Comparison of ENCODE assay signal across 19 cellular contexts in the genomic region with DNA sequence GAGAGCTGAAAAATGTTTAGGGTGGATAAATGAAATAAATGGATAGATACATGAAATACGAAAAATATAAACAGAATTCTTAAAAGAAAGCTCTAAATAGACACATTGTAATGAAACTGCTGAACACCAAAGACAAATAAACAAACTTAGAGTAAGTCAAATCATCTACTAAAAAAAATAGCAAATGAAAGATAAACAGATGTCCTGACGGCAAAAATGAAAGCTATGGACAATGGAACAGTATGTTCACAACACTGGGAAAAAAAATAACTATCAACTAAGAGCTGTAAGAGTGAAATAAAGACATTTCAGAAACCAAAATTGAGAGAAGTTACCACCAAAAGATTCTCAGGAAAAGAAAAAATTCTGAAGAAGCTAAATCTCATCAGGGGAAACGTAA.
DNase-seq lines count a peak whose midpoint lies in the region; ATAC-seq and TF ChIP-seq lines count a peak whose summit lies in the region.
"Had no signal": no experiment of that assay in that cellular context is flagged by ENCODE, and none has a peak within 500 bp of the region (broad histone marks: within the 10 kb centered on the region; RNA-seq: fewer than 3 reads in every experiment).

No MANE protein-coding gene starts in this region.

- no peaks in the 10 kb centered on the region for H3K9me3 Mint-ChIP-seq in CD8-positive, alpha-beta T cell
- no peaks in the 10 kb centered on the region for H3K9me3 Mint-ChIP-seq in naive thymus-derived CD4-positive, alpha-beta T cell

- intact Hi-C loops in CD8-positive, alpha-beta T cell (cut with DNase I, micrococcal nuclease) = no loop called here
- intact Hi-C loops in dorsolateral prefrontal cortex (cut with DNase I) = no loop called here
- intact Hi-C loops in naive thymus-derived CD4-positive, alpha-beta T cell (cut with micrococcal nuclease) = no loop called here

- no peaks in the 10 kb centered on the region for H3K9me3 ChIP-seq in CD8-positive, alpha-beta T cell (ENCODE audit: low read length)
- no peaks in the 10 kb centered on the region for H3K9me3 ChIP-seq in adipocyte (ENCODE audit: control insufficient read depth, low read length)
- no peaks in the 10 kb centered on the region for H3K9me3 ChIP-seq in naive thymus-derived CD4-positive, alpha-beta T cell (ENCODE audit: control insufficient read depth in 2 of 3, low read length in 3 of 3)
- H3K9me3 ChIP-seq: A549, BE2C, Caco-2 had no signal

- no peak overlapping the region for H3K27ac ChIP-seq in CD8-positive, alpha-beta T cell (ENCODE audit: low read depth, low read length)
- H3K27ac ChIP-seq in dorsolateral prefrontal cortex = peak overlapping the region in 44 of 59 donors; percentile 2 to 99 (median 63)
- H3K27ac ChIP-seq in naive thymus-derived CD4-positive, alpha-beta T cell (ENCODE audit: low read depth, low read length) = no peak overlapping the region
- H3K27ac ChIP-seq: A549, RWPE1 had no signal

- H3K4me1 ChIP-seq in CD8-positive, alpha-beta T cell (ENCODE audit: insufficient read depth, low read length) = peaks cover 13% of the 10 kb centered on the region
- H3K4me1 ChIP-seq in adipocyte (ENCODE audit: control insufficient read depth, insufficient read depth, low read length) = peaks cover 5% of the 10 kb centered on the region
- H3K4me1 ChIP-seq in naive thymus-derived CD4-positive, alpha-beta T cell (ENCODE audit: control insufficient read depth in 2 of 2, insufficient read depth in 2 of 2, low read length in 2 of 2) = peaks cover 8 to 10% of the 10 kb centered on the region in 2 donors
- H3K4me1 ChIP-seq: BE2C, Caco-2 had no signal

- DNase-seq in CD8-positive, alpha-beta T cell = no peak
- DNase-seq in adipocyte (ENCODE audit: low read depth) (peak; percentile 49), dorsolateral prefrontal cortex (no peak), lung microvascular endothelial cell (ENCODE audit: low read depth in 2 of 2) (peak; percentile 31 to 45), COLO668 (lab: John Stamatoyannopoulos, UW; ENCODE audit: unreplicated experiment) (no peak)
- no peak for DNase-seq in naive thymus-derived CD4-positive, alpha-beta T cell
- DNase-seq: BE2C; Caco-2; DND-41; NCI-H1105 treated with DMSO at 0.1 percent for 48 hours; NCI-H2029 treated with DMSO at 0.1 percent for 48 hours; NCI-H226; NCI-H510A treated with DMSO at 0.1 percent for 48 hours; NCI-H774; NK-92 treated with Interleukin-12 subunit alpha and Interleukin-12 subunit beta, amount 100 ng/mL, for 24 hours; SHP77 treated with DMSO at 0.1 percent for 48 hours had no signal

- H3K4me3 ChIP-seq in CD8-positive, alpha-beta T cell (ENCODE audit: low read depth, low read length) = no peak overlapping the region
- H3K4me3 ChIP-seq in adipocyte (ENCODE audit: low read length) (no peak overlapping the region), dorsolateral prefrontal cortex (peak overlapping the region in 8 of 59 donors; percentile 1 to 18 (median 6))
- no peak overlapping the region for H3K4me3 ChIP-seq in naive thymus-derived CD4-positive, alpha-beta T cell (ENCODE audit: low read length)
- H3K4me3 ChIP-seq: A549 had no signal

- no peaks in the 10 kb centered on the region for H3K27me3 Mint-ChIP-seq in CD8-positive, alpha-beta T cell (ENCODE audit: low read depth)
- H3K27me3 Mint-ChIP-seq in naive thymus-derived CD4-positive, alpha-beta T cell = no peaks in the 10 kb centered on the region

- peaks cover 33% of the 10 kb centered on the region for H3K36me3 Mint-ChIP-seq in CD8-positive, alpha-beta T cell
- peaks cover 9 to 42% (median 19%) of the 10 kb centered on the region in 5 donors for H3K36me3 Mint-ChIP-seq in naive thymus-derived CD4-positive, alpha-beta T cell

- no peak for ATAC-seq in CD8-positive, alpha-beta T cell
- no peak for ATAC-seq in GM19395 (IDR thresholded peaks at IDR 0.05; ENCODE audit: unreplicated experiment)
- no peak for ATAC-seq in naive thymus-derived CD4-positive, alpha-beta T cell
- ATAC-seq: A549 had no signal

- H3K27me3 ChIP-seq in CD8-positive, alpha-beta T cell (ENCODE audit: insufficient read depth, low read length) = no peaks in the 10 kb centered on the region
- H3K27me3 ChIP-seq in adipocyte (replicated peaks; ENCODE audit: control insufficient read depth, insufficient read depth, low read length) (no peaks in the 10 kb centered on the region), dorsolateral prefrontal cortex (no peaks in the 10 kb centered on the region)
- H3K27me3 ChIP-seq in naive thymus-derived CD4-positive, alpha-beta T cell (ENCODE audit: control insufficient read depth in 2 of 2, insufficient read depth in 2 of 2, low read length in 2 of 2) = no peaks in the 10 kb centered on the region
- H3K27me3 ChIP-seq: BE2C had no signal

- no peak overlapping the region for H3K4me3 Mint-ChIP-seq in CD8-positive, alpha-beta T cell
- H3K4me3 Mint-ChIP-seq in naive thymus-derived CD4-positive, alpha-beta T cell = no peak overlapping the region

- H3K4me1 Mint-ChIP-seq in CD8-positive, alpha-beta T cell (ENCODE audit: low read depth) = peaks cover 43% of the 10 kb centered on the region
- peaks cover 7 to 77% (median 60%) of the 10 kb centered on the region in 7 donors for H3K4me1 Mint-ChIP-seq in naive thymus-derived CD4-positive, alpha-beta T cell

- POLR2A ChIA-PET in CD8-positive, alpha-beta T cell (lab: Charles Lee) = no interaction called here
- POLR2A ChIA-PET in naive thymus-derived CD4-positive, alpha-beta T cell (lab: Charles Lee) = no interaction called here

- H3K9ac ChIP-seq in adipocyte (ENCODE audit: low read length) = no peak overlapping the region

- CTCF ChIA-PET in CD8-positive, alpha-beta T cell (lab: Charles Lee) = interaction anchor here (0.9 kb wide), 1 partner anchor 14 kb away, joined by 5 read pairs; no protein-coding TSS in a partner anchor
- CTCF ChIA-PET in naive thymus-derived CD4-positive, alpha-beta T cell (lab: Charles Lee) = no interaction called here

- TF ChIP-seq CTCF in CD8-positive, alpha-beta T cell (IDR thresholded peaks at IDR 0.05) = no peak
- TF ChIP-seq CTCF in dorsolateral prefrontal cortex (IDR thresholded peaks at IDR 0.05 in 54 of 56, conservative IDR thresholded peaks at IDR 0.05 in 2 of 56; ENCODE audit: low read depth in 1 of 56, partially characterized antibody in 56 of 56) = peak in 1 of 56 donors; percentile 6

- H3K36me3 ChIP-seq in CD8-positive, alpha-beta T cell (ENCODE audit: insufficient read depth, low read length) = no peaks in the 10 kb centered on the region
- no peaks in the 10 kb centered on the region for H3K36me3 ChIP-seq in adipocyte (ENCODE audit: control insufficient read depth, insufficient read depth, low read length, severe bottlenecking)
- peaks cover 0 to 10% (median 0%) of the 10 kb centered on the region in 3 experiments for H3K36me3 ChIP-seq in naive thymus-derived CD4-positive, alpha-beta T cell (ENCODE audit: control insufficient read depth in 2 of 3, insufficient read depth in 3 of 3, low read length in 3 of 3)
- H3K36me3 ChIP-seq: BE2C had no signal

- H3K27ac Mint-ChIP-seq in CD8-positive, alpha-beta T cell = peak overlapping the region; percentile 12
- peak overlapping the region in 3 of 9 donors; percentile 4 to 50 (median 12) for H3K27ac Mint-ChIP-seq in naive thymus-derived CD4-positive, alpha-beta T cell

Comparison
In these comparisons a context has a peak if more than half of its experiments do, and no peak if none do; other contexts are left out.
1. DNase-seq: peak in adipocyte (single experiment) and lung microvascular endothelial cell (2 of 2); none in CD8-positive, alpha-beta T cell (0 of 7), dorsolateral prefrontal cortex (0 of 10), naive thymus-derived CD4-positive, alpha-beta T cell (0 of 9) and COLO668 (single experiment).
2. H3K27ac ChIP-seq: peak in dorsolateral prefrontal cortex (44 of 59); none in CD8-positive, alpha-beta T cell (single experiment) and naive thymus-derived CD4-positive, alpha-beta T cell (single experiment).